21 cellular contexts compared by ENCODE assay signal in genomic region chr1:229537894-229538293, GRCh38. TPM values are rescaled to one million over a fixed set of nuclear protein-coding genes. Genes with fewer than 3 reads are reported as not detected.
DNase-seq lines count a peak whose midpoint lies in the region; ATAC-seq and TF ChIP-seq lines count a peak whose summit lies in the region.
"Had no signal": no experiment of that assay in that cellular context is flagged by ENCODE, and none has a peak within 500 bp of the region (broad histone marks: within the 10 kb centered on the region; RNA-seq: fewer than 3 reads in every experiment).

No MANE protein-coding gene starts in this region.

- ATAC-seq in left colon = no peak
- no peak for ATAC-seq in HG03159 (IDR thresholded peaks at IDR 0.05; ENCODE audit: unreplicated experiment)
- ATAC-seq in HG02759 (IDR thresholded peaks at IDR 0.05; ENCODE audit: unreplicated experiment) = no peak
- ATAC-seq: foreskin keratinocyte had no signal

- H3K27ac Mint-ChIP-seq in glutamatergic neuron (ENCODE audit: unreplicated experiment) = peak overlapping the region; percentile 26
- H3K27ac Mint-ChIP-seq: type B pancreatic cell had no signal

- H3K4me3 Mint-ChIP-seq in glutamatergic neuron (ENCODE audit: unreplicated experiment) = no peak overlapping the region
- H3K4me3 Mint-ChIP-seq: naive B cell, type B pancreatic cell had no signal

- peaks cover 6% of the 10 kb centered on the region for H3K4me1 Mint-ChIP-seq in glutamatergic neuron (ENCODE audit: low read depth, unreplicated experiment)

- H3K36me3 Mint-ChIP-seq in glutamatergic neuron (ENCODE audit: unreplicated experiment) = peaks cover 6% of the 10 kb centered on the region

- no peak overlapping the region for H3K4me3 ChIP-seq in HL-60 (replicated peaks; ENCODE audit: insufficient read depth, low read length)
- H3K4me3 ChIP-seq: hepatocyte, SJCRH30 had no signal

- intact Hi-C loops in left colon (cut with DNase I, micrococcal nuclease) = no loop called here

- H3K27ac ChIP-seq in HL-60 (replicated peaks) = peak overlapping the region; percentile 89
- H3K27ac ChIP-seq: hepatocyte, SJCRH30 had no signal

- DNase-seq in HL-60 (ENCODE audit: low read depth in 1 of 2, low spot score in 1 of 2) = peak; percentile 97 to 99
- peak; percentile 99 for DNase-seq in MV-4-11 (lab: John Stamatoyannopoulos, UW)
- peak; percentile 97 for DNase-seq in SKM-1 treated with dmso at 0.1 percent for 144 hours (lab: John Stamatoyannopoulos, UW; ENCODE audit: unreplicated experiment)
- DNase-seq in glutamatergic neuron = no peak
- DNase-seq in left colon = no peak
- DNase-seq in GM19240 (ENCODE audit: insufficient read length, low spot score) = no peak
- DNase-seq: activated CD4-positive, CD25-positive, alpha-beta regulatory T cell treated with anti-CD3 and anti-CD28 coated beads, Interleukin-2, amount 50 U/mL, for 72 hours; DMS79; foreskin keratinocyte; islet precursor cell; Karpas-422; naive B cell; NCI-H1417 treated with DMSO at 0.1 percent for 48 hours; NCI-H2107; NCI-H510A; occipital lobe had no signal

- no peaks in the 10 kb centered on the region for H3K27me3 ChIP-seq in HL-60 (ENCODE audit: insufficient read depth, poor library complexity, severe bottlenecking)
- H3K27me3 ChIP-seq: foreskin keratinocyte, hepatocyte, SJCRH30 had no signal

- H3K9me3 Mint-ChIP-seq in glutamatergic neuron (ENCODE audit: unreplicated experiment) = no peaks in the 10 kb centered on the region
- H3K9me3 Mint-ChIP-seq: naive B cell, type B pancreatic cell had no signal

- no peak for TF ChIP-seq CTCF in HL-60 (IDR thresholded peaks at IDR 0.05; ENCODE audit: insufficient read depth, low read length)
- TF ChIP-seq CTCF in glutamatergic neuron (IDR thresholded peaks at IDR 0.05; ENCODE audit: partially characterized antibody, unreplicated experiment) = no peak

- H3K27me3 Mint-ChIP-seq in glutamatergic neuron (ENCODE audit: unreplicated experiment) = no peaks in the 10 kb centered on the region
- H3K27me3 Mint-ChIP-seq: naive B cell, type B pancreatic cell had no signal

RNA-seq across cellular contexts. Expression of gene ABCB10, which starts 20.6 kb away (rescaled TPM):
- 15.0 TPM for total RNA-seq in glutamatergic neuron (ENCODE audit: unreplicated experiment)
- 10 to 100 TPM; 25.4 to 28.4 TPM for total RNA-seq in left colon

RNA-seq across cellular contexts. Expression of gene NUP133, which starts 29.8 kb away (rescaled TPM):
- total RNA-seq in glutamatergic neuron (ENCODE audit: unreplicated experiment) (42.9 TPM), left colon (10 to 100 TPM; 18.5 to 23.0 TPM)

Comparison
In these comparisons a context has a peak if more than half of its experiments do, and no peak if none do; other contexts are left out.
1. DNase-seq: peak in HL-60 (2 of 2), MV-4-11 (single experiment) and SKM-1 treated with dmso at 0.1 percent for 144 hours (single experiment); none in glutamatergic neuron (single experiment), left colon (0 of 2) and GM19240 (single experiment).